ENCODE assay signal across 19 cellular contexts in genomic region chr9:136405481-136405880, GRCh38. TPM values are rescaled to one million over a fixed set of nuclear protein-coding genes. Genes with fewer than 3 reads are reported as not detected.
DNase-seq lines count a peak whose midpoint lies in the region; ATAC-seq and TF ChIP-seq lines count a peak whose summit lies in the region.
"Had no signal": no experiment of that assay in that cellular context is flagged by ENCODE, and none has a peak within 500 bp of the region (broad histone marks: within the 10 kb centered on the region; RNA-seq: fewer than 3 reads in every experiment).

No MANE protein-coding gene starts in this region.

- H3K4me3 ChIP-seq in mesenchymal stem cell (ENCODE audit: insufficient read depth in 1 of 2, low read depth in 1 of 2, low read length in 2 of 2) = no peak overlapping the region
- H3K4me3 ChIP-seq: adrenal gland, breast epithelium, hepatocyte, lower lobe of right lung, right atrium auricular region, thoracic aorta had no signal

- H4K91ac ChIP-seq in mesenchymal stem cell (ENCODE audit: low read length) = no peak overlapping the region

- H3K27me3 ChIP-seq in mesenchymal stem cell (ENCODE audit: control insufficient read depth in 1 of 2, insufficient read depth in 1 of 2, low read length in 2 of 2) = no peaks in the 10 kb centered on the region
- H3K27me3 ChIP-seq: adrenal gland, breast epithelium, hepatocyte, right atrium auricular region had no signal

- no peak overlapping the region for H3K27ac Mint-ChIP-seq in stimulated activated naive CD8-positive, alpha-beta T cell treated with anti-CD3 and anti-CD28 coated beads, Interleukin-15, Interleukin-2, amounts not matched to agents 100 ng/mL and 50 ng/mL, for 24 hours
- H3K27ac Mint-ChIP-seq in activated naive CD8-positive, alpha-beta T cell treated with anti-CD3 and anti-CD28 coated beads for 36 hours = peak overlapping the region; percentile 89
- H3K27ac Mint-ChIP-seq in chondrocyte (ENCODE audit: unreplicated experiment) = no peak overlapping the region

- H3K4me1 ChIP-seq in mesenchymal stem cell (ENCODE audit: control insufficient read depth, insufficient read depth, low read depth, low read length) = peaks cover 14% of the 10 kb centered on the region

- H3K18ac ChIP-seq in mesenchymal stem cell (ENCODE audit: low read depth in 1 of 2, low read length in 2 of 2) = no peak overlapping the region

- no peak overlapping the region for H3K23ac ChIP-seq in mesenchymal stem cell (ENCODE audit: low read length in 2 of 2)

- H3K4me1 Mint-ChIP-seq in stimulated activated naive CD8-positive, alpha-beta T cell treated with anti-CD3 and anti-CD28 coated beads, Interleukin-15, Interleukin-2, amounts not matched to agents 100 ng/mL and 50 ng/mL, for 24 hours (ENCODE audit: low read depth) = peaks cover 80% of the 10 kb centered on the region
- peaks cover 59% of the 10 kb centered on the region for H3K4me1 Mint-ChIP-seq in activated naive CD8-positive, alpha-beta T cell treated with anti-CD3 and anti-CD28 coated beads for 36 hours
- peaks cover 17% of the 10 kb centered on the region for H3K4me1 Mint-ChIP-seq in chondrocyte (ENCODE audit: low read depth)

- WGBS in mesenchymal stem cell = 95% methylated on average over 4 of the region's 7 CpGs

- peaks cover 53% of the 10 kb centered on the region for H3K36me3 Mint-ChIP-seq in stimulated activated naive CD8-positive, alpha-beta T cell treated with anti-CD3 and anti-CD28 coated beads, Interleukin-15, Interleukin-2, amounts not matched to agents 100 ng/mL and 50 ng/mL, for 24 hours (ENCODE audit: low read depth)
- peaks cover 64% of the 10 kb centered on the region for H3K36me3 Mint-ChIP-seq in activated naive CD8-positive, alpha-beta T cell treated with anti-CD3 and anti-CD28 coated beads for 36 hours
- peaks cover 22% of the 10 kb centered on the region for H3K36me3 Mint-ChIP-seq in chondrocyte (ENCODE audit: low read depth)

- no peak overlapping the region for H3K4ac ChIP-seq in mesenchymal stem cell (ENCODE audit: low read depth in 1 of 2, low read length in 2 of 2)

- H3K4me2 ChIP-seq in mesenchymal stem cell (ENCODE audit: low read length, poor library complexity, severe bottlenecking) = no peak overlapping the region
- H3K4me2 ChIP-seq: hepatocyte had no signal

- H3K9me3 ChIP-seq in mesenchymal stem cell (ENCODE audit: control insufficient read depth, low read length) = no peaks in the 10 kb centered on the region
- H3K9me3 ChIP-seq: adrenal gland, breast epithelium, lower lobe of right lung, right atrium auricular region, thoracic aorta had no signal

- H3K9me3 Mint-ChIP-seq in stimulated activated naive CD8-positive, alpha-beta T cell treated with anti-CD3 and anti-CD28 coated beads, Interleukin-15, Interleukin-2, amounts not matched to agents 100 ng/mL and 50 ng/mL, for 24 hours = no peaks in the 10 kb centered on the region
- H3K9me3 Mint-ChIP-seq in activated naive CD8-positive, alpha-beta T cell treated with anti-CD3 and anti-CD28 coated beads for 36 hours = no peaks in the 10 kb centered on the region
- H3K9me3 Mint-ChIP-seq in chondrocyte (ENCODE audit: low read depth) = no peaks in the 10 kb centered on the region

- H2AFZ ChIP-seq in mesenchymal stem cell (ENCODE audit: low read depth, low read length) = no peak overlapping the region
- H2AFZ ChIP-seq: hepatocyte had no signal

- H3K27ac ChIP-seq in mesenchymal stem cell (ENCODE audit: low read length, poor library complexity, severe bottlenecking) = no peak overlapping the region
- H3K27ac ChIP-seq: adrenal gland, breast epithelium, hepatocyte, lower lobe of right lung, right atrium auricular region, thoracic aorta had no signal

- H3K14ac ChIP-seq in mesenchymal stem cell (ENCODE audit: low read length in 2 of 2) = no peak overlapping the region

- no peak overlapping the region for H2BK15ac ChIP-seq in mesenchymal stem cell (ENCODE audit: low read depth, poor library complexity, severe bottlenecking)

- H3K27me3 Mint-ChIP-seq in stimulated activated naive CD8-positive, alpha-beta T cell treated with anti-CD3 and anti-CD28 coated beads, Interleukin-15, Interleukin-2, amounts not matched to agents 100 ng/mL and 50 ng/mL, for 24 hours = no peaks in the 10 kb centered on the region
- no peaks in the 10 kb centered on the region for H3K27me3 Mint-ChIP-seq in activated naive CD8-positive, alpha-beta T cell treated with anti-CD3 and anti-CD28 coated beads for 36 hours
- no peaks in the 10 kb centered on the region for H3K27me3 Mint-ChIP-seq in chondrocyte (ENCODE audit: low read depth)

- peak overlapping the region; percentile 10 for H3K4me3 Mint-ChIP-seq in stimulated activated naive CD8-positive, alpha-beta T cell treated with anti-CD3 and anti-CD28 coated beads, Interleukin-15, Interleukin-2, amounts not matched to agents 100 ng/mL and 50 ng/mL, for 24 hours
- H3K4me3 Mint-ChIP-seq in activated naive CD8-positive, alpha-beta T cell treated with anti-CD3 and anti-CD28 coated beads for 36 hours = peak overlapping the region; percentile 67
- no peak overlapping the region for H3K4me3 Mint-ChIP-seq in chondrocyte (ENCODE audit: unreplicated experiment)

- H3K36me3 ChIP-seq in mesenchymal stem cell (ENCODE audit: control insufficient read depth in 1 of 2, insufficient read depth in 2 of 2, low read depth in 1 of 2, low read length in 2 of 2) = peaks cover 50 to 54% of the 10 kb centered on the region in 2 experiments
- H3K36me3 ChIP-seq: breast epithelium had no signal

- no peak for TF ChIP-seq CTCF in chondrocyte (IDR thresholded peaks at IDR 0.05)

- no peak overlapping the region for H2AK5ac ChIP-seq in mesenchymal stem cell (ENCODE audit: low read length, severe bottlenecking)

- DNase-seq in stimulated activated naive CD8-positive, alpha-beta T cell treated with anti-CD3 and anti-CD28 coated beads, Interleukin-15, Interleukin-2, amounts not matched to agents 100 U/mL and 50 U/mL, for 24 hours = no peak
- DNase-seq in activated naive CD8-positive, alpha-beta T cell treated with anti-CD3 and anti-CD28 coated beads for 36 hours = no peak
- DNase-seq in mesenchymal stem cell (no peak), chondrocyte (ENCODE audit: low spot score) (no peak)
- DNase-seq: activated CD4-positive, alpha-beta T cell treated with anti-CD3 and anti-CD28 coated beads, Interleukin-2, amount 50 U/mL, for 1 hour; activated T-cell treated with anti-CD3 and anti-CD28 coated beads for 4 hours; DND-41; HCEC 1CT; lower lobe of right lung; NCI-H2107; NCI-H524; SW 1271 had no signal

- peaks cover 33% of the 10 kb centered on the region for H3K79me1 ChIP-seq in mesenchymal stem cell (replicated peaks; ENCODE audit: low read length, poor library complexity, severe bottlenecking)

- H2BK120ac ChIP-seq in mesenchymal stem cell (ENCODE audit: low read depth, low read length) = no peak overlapping the region

- H4K8ac ChIP-seq in mesenchymal stem cell (ENCODE audit: low read length) = no peak overlapping the region

- H2BK12ac ChIP-seq in mesenchymal stem cell (ENCODE audit: low read length in 2 of 2) = no peak overlapping the region

- no peak for ATAC-seq in stimulated activated naive CD8-positive, alpha-beta T cell treated with anti-CD3 and anti-CD28 coated beads, Interleukin-15, Interleukin-2, amounts not matched to agents 100 U/mL and 50 U/mL, for 24 hours
- no peak for ATAC-seq in GM21367 (IDR thresholded peaks at IDR 0.05; ENCODE audit: unreplicated experiment)
- ATAC-seq: lower lobe of right lung had no signal

- H3K9ac ChIP-seq in mesenchymal stem cell (ENCODE audit: low read length) = no peak overlapping the region

- H2BK5ac ChIP-seq in mesenchymal stem cell (ENCODE audit: low read depth, low read length, poor library complexity, severe bottlenecking) = no peak overlapping the region

RNA-seq across cellular contexts. Expression of gene ENTR1, which starts 4.9 kb away (rescaled TPM):
- 10 to 100 TPM; 55.4 to 58.2 TPM for total RNA-seq in activated naive CD8-positive, alpha-beta T cell treated with anti-CD3 and anti-CD28 coated beads for 36 hours
- polyA plus RNA-seq in mesenchymal stem cell (2013, experiment 1 of 2) = 40.7 TPM
- polyA plus RNA-seq in mesenchymal stem cell (2013, experiment 2 of 2) = 41.1 TPM
- 49.6 to 52.9 TPM (median 52.5 TPM) in 3 replicates for total RNA-seq in chondrocyte

RNA-seq across cellular contexts. Expression of gene PMPCA, which starts 5.0 kb away (rescaled TPM):
- total RNA-seq in activated naive CD8-positive, alpha-beta T cell treated with anti-CD3 and anti-CD28 coated beads for 36 hours = 100 to 1,000 TPM; 124 to 130 TPM
- polyA plus RNA-seq in mesenchymal stem cell (2013, experiment 1 of 2) = 34.3 TPM
- polyA plus RNA-seq in mesenchymal stem cell (2013, experiment 2 of 2) = 33.6 TPM
- 42.5 to 64.8 TPM (median 43.9 TPM) in 3 replicates for total RNA-seq in chondrocyte

RNA-seq across cellular contexts. Expression of gene SNAPC4, which starts 5.5 kb away (rescaled TPM):
- total RNA-seq in activated naive CD8-positive, alpha-beta T cell treated with anti-CD3 and anti-CD28 coated beads for 36 hours = 10 to 100 TPM; 25.2 to 28.0 TPM
- 6.1 TPM for polyA plus RNA-seq in mesenchymal stem cell (2013, experiment 1 of 2)
- 5.4 TPM for polyA plus RNA-seq in mesenchymal stem cell (2013, experiment 2 of 2)
- 7.6 to 8.4 TPM (median 7.9 TPM) in 3 replicates for total RNA-seq in chondrocyte

RNA-seq across cellular contexts. Expression of gene CARD9, which starts 32.0 kb away (rescaled TPM):
- 1 to 10 TPM; 1.5 to 1.8 TPM for total RNA-seq in activated naive CD8-positive, alpha-beta T cell treated with anti-CD3 and anti-CD28 coated beads for 36 hours
- polyA plus RNA-seq in mesenchymal stem cell (2013, experiment 1 of 2) = 0.37 TPM
- polyA plus RNA-seq in mesenchymal stem cell (2013, experiment 2 of 2) = 0.51 TPM
- total RNA-seq in chondrocyte = 0.22 to 2.4 TPM (median 1.9 TPM) in 3 replicates

RNA-seq across cellular contexts. Expression of gene INPP5E, which starts 34.2 kb away (rescaled TPM):
- total RNA-seq in activated naive CD8-positive, alpha-beta T cell treated with anti-CD3 and anti-CD28 coated beads for 36 hours = 10 to 100 TPM; 10.9 to 12.1 TPM
- 8.2 TPM for polyA plus RNA-seq in mesenchymal stem cell (2013, experiment 1 of 2)
- 7.7 TPM for polyA plus RNA-seq in mesenchymal stem cell (2013, experiment 2 of 2)
- total RNA-seq in chondrocyte = 12.9 to 14.1 TPM (median 13.2 TPM) in 3 replicates
